Comparison of ENCODE assay signal across 18 cellular contexts in the genomic region with DNA sequence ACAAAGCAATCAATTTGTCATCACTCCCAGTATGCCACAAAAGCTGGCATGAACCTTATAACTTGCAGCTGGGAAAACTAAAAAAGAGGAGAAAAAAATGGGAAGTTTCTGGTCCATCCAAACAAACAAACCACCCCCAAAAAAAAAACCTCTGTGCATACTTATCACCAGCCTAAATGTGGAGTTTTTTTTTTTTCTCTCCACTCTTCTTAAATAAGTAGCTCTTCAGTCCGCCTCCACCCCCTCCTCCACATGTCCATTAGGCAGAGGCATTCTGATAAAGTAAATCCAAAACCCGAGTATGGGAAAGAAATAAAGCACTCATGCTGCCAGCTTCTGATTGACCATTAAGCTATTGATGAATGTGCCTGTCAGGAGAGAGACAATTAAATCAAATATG. TPM values are rescaled to one million over a fixed set of nuclear protein-coding genes. Genes with fewer than 3 reads are reported as not detected.
DNase-seq lines count a peak whose midpoint lies in the region; ATAC-seq and TF ChIP-seq lines count a peak whose summit lies in the region.
"Had no signal": no experiment of that assay in that cellular context is flagged by ENCODE, and none has a peak within 500 bp of the region (broad histone marks: within the 10 kb centered on the region; RNA-seq: fewer than 3 reads in every experiment).

No MANE protein-coding gene starts in this region.

- DNase-seq in AG04450 (ENCODE audit: low read depth, low spot score): no peak
- DNase-seq in SK-N-DZ (ENCODE audit: low spot score): peak; percentile 39
- no peak for DNase-seq in fibroblast of lung (ENCODE audit: low read depth in 2 of 2)
- no peak for DNase-seq in nephron progenitor cell
- no peak for DNase-seq in activated CD4-positive, alpha-beta T cell treated with anti-CD3 and anti-CD28 coated beads, Interleukin-2, amount 50 U/mL, for 1 hour
- no peak for DNase-seq in putamen (ENCODE audit: low spot score)
- DNase-seq: 8988T, MG63, NCI-H1092 treated with DMSO at 0.1 percent for 48 hours, NCI-H1694 treated with DMSO at 0.1 percent for 48 hours, NCI-H446, NCI-H748 treated with DMSO at 0.1 percent for 48 hours had no signal

- H3K9ac ChIP-seq in fibroblast of lung (ENCODE audit: insufficient read depth, low read length): no peak overlapping the region
- H3K9ac ChIP-seq: BLaER1 treated with 17β-estradiol and CSF1 and Interleukin-3, amounts not matched to agents 10 nM and 100 nM had no signal

- H3K9me3 ChIP-seq in AG04450 (ENCODE audit: control insufficient read depth, insufficient read depth, low read length) (no peaks in the 10 kb centered on the region; the same call in 1 of the 2 replicates), fibroblast of lung (ENCODE audit: control insufficient read depth, insufficient read depth, low read depth, low read length) (no peaks in the 10 kb centered on the region)
- H3K9me3 ChIP-seq: BLaER1 treated with 17β-estradiol and CSF1 and Interleukin-3, amounts not matched to agents 10 nM and 100 nM; MG63 had no signal

- no peak overlapping the region for H3K27ac ChIP-seq in AG04450 (ENCODE audit: low read depth, low read length)
- no peak overlapping the region for H3K27ac ChIP-seq in fibroblast of lung (ENCODE audit: insufficient read depth, low read length)
- H3K27ac ChIP-seq: BLaER1 treated with 17β-estradiol and CSF1 and Interleukin-3, amounts not matched to agents 10 nM and 100 nM had no signal

- H3K4me3 ChIP-seq in AG04450 (ENCODE audit: low read depth, low read length) (peak overlapping the region; percentile 27; the same call in 1 of the 2 replicates), fibroblast of lung (replicated peaks in 1 of 4; ENCODE audit: control extremely low read depth in 1 of 4, insufficient read depth in 1 of 4, low read depth in 3 of 4, low read length in 4 of 4) (peak overlapping the region in 1 of 4 experiments; percentile 86)

- H3K36me3 ChIP-seq in fibroblast of lung (ENCODE audit: control insufficient read depth, insufficient read depth, low read length): no peaks in the 10 kb centered on the region

- no peak overlapping the region for H2AFZ ChIP-seq in fibroblast of lung (ENCODE audit: low read length)

- H3K36me3 Mint-ChIP-seq in nephron progenitor cell (ENCODE audit: low read depth): no peaks in the 10 kb centered on the region

- peaks cover 2% of the 10 kb centered on the region for H3K4me1 ChIP-seq in fibroblast of lung (ENCODE audit: control insufficient read depth, extremely low read depth, insufficient read depth, low read length)

- no peaks in the 10 kb centered on the region for H3K9me3 Mint-ChIP-seq in nephron progenitor cell

- H3K27me3 ChIP-seq in AG04450 (ENCODE audit: control insufficient read depth, insufficient read depth, low read length) (no peaks in the 10 kb centered on the region), fibroblast of lung (ENCODE audit: control insufficient read depth, insufficient read depth, low read length) (no peaks in the 10 kb centered on the region)
- H3K27me3 ChIP-seq: MG63 had no signal

- CTCF ChIA-PET in AG04450 (lab: Charles Lee): interaction anchor here (0.6 to 5.1 kb wide), 6 partner anchors 8 to 664 kb away, joined by 3 to 31 read pairs (median 4); no protein-coding TSS in a partner anchor

- H3K27me3 Mint-ChIP-seq in nephron progenitor cell (ENCODE audit: low read depth, poor library complexity): peaks cover 35% of the 10 kb centered on the region

- peak overlapping the region; percentile 7 for H3K4me2 ChIP-seq in fibroblast of lung (ENCODE audit: extremely low read depth, insufficient read depth, low read length)

- no peak overlapping the region for H3K27ac Mint-ChIP-seq in nephron progenitor cell

- H3K4me3 Mint-ChIP-seq in nephron progenitor cell: peak overlapping the region; percentile 50

- POLR2A ChIA-PET in AG04450 (lab: Yijun Ruan, JAX): interaction anchor here (0.6 to 2.0 kb wide), 2 partner anchors 14 to 24 kb away, joined by 3 to 13 read pairs; no protein-coding TSS in a partner anchor

- no peak for TF ChIP-seq CTCF in AG04450 (IDR thresholded peaks at IDR 0.05; ENCODE audit: low read depth, low read length)
- TF ChIP-seq CTCF in fibroblast of lung (conservative IDR thresholded peaks at IDR 0.05 in 1 of 2, IDR thresholded peaks at IDR 0.05 in 1 of 2; ENCODE audit: low read depth in 1 of 2, low read length in 2 of 2): no peak
- no peak for TF ChIP-seq CTCF in nephron progenitor cell (IDR thresholded peaks at IDR 0.05)

- H4K20me1 ChIP-seq in fibroblast of lung (ENCODE audit: control insufficient read depth, extremely low read depth, insufficient read depth, low read length): no peaks in the 10 kb centered on the region

- peaks cover 47% of the 10 kb centered on the region for H3K4me1 Mint-ChIP-seq in nephron progenitor cell

- H3K79me2 ChIP-seq in fibroblast of lung (ENCODE audit: control insufficient read depth, insufficient read depth, low read length): peaks cover 55% of the 10 kb centered on the region

- no peak for ATAC-seq in HG02798 (IDR thresholded peaks at IDR 0.05; ENCODE audit: poor library complexity, unreplicated experiment)
- ATAC-seq in HG03354 (IDR thresholded peaks at IDR 0.05; ENCODE audit: poor library complexity, severe bottlenecking, unreplicated experiment): no peak
- ATAC-seq: Panc1, Right ventricle myocardium inferior had no signal

RNA-seq across cellular contexts. Expression of gene TSHZ3, which starts 2.6 kb away (rescaled TPM):
- polyA plus RNA-seq in AG04450 (2011; rRNA removed) (10.9 and 15.4 TPM in 2 replicates), fibroblast of lung (7.0 and 11.3 TPM in 2 replicates)
- 28.1 and 30.6 TPM in 2 replicates for polyA minus RNA-seq in AG04450 (2011; rRNA and poly(A)+ RNA removed)
- polyA plus RNA-seq in SK-N-DZ (2014; cell fraction: cytosol; rRNA removed): 6.6 and 6.7 TPM in 2 replicates
- polyA plus RNA-seq in SK-N-DZ (2014; cell fraction: nucleus; rRNA removed): 3.9 and 8.4 TPM in 2 replicates
- 10.3 and 17.3 TPM in 2 replicates for total RNA-seq in fibroblast of lung
- polyA plus RNA-seq in fibroblast of lung (2012): 15.1 and 18.0 TPM in 2 replicates
- polyA minus RNA-seq in fibroblast of lung (ENCODE audit: low replicate concordance): 41.0 and 47.3 TPM in 2 replicates
- total RNA-seq: G401 had no signal
